16 cellular contexts compared by ENCODE assay signal in the genomic region with DNA sequence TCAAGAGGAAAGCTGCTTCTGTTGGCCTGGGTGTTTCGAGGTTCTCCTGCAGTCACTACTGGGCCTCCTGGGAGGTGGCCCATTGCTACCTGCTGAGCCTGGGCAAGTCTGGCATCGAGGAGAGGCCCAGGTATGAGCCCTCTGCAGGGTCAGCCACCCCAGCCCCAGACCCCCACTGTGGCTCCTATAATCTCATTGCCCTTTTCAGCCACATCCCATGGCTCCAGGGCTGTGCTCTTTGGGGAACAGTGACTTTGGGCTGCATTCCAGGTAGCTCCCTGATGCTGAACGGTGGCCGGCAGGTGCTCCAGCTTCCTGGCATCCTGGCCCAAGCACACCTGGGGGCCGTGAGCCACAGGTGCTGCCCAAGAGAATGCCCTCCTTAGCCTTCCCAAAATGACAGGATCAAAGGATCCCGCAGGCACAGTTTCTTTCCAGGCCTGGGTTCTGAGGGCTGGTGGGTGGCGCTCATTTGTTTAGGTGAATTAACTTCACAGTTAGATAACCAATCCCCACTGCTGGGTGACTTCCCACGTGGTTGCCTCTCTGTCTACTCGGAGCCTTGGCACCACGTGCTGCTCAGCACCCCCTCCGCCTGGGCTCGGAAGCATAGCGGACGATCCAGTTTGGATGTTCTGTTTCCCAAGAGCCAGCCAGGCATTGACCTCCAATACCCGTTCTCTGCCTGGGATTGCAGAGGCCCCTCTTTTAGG.
A peak's percentile ranks its signal among the peaks of the same experiment; 100 is the strongest.
DNase-seq lines count a peak whose midpoint lies in the region; ATAC-seq and TF ChIP-seq lines count a peak whose summit lies in the region.
"Had no signal": no experiment of that assay in that cellular context is flagged by ENCODE, and none has a peak within 500 bp of the region (broad histone marks: within the 10 kb centered on the region; RNA-seq: fewer than 3 reads in every experiment).

No MANE protein-coding gene starts in this region.

- intact Hi-C loops in ascending aorta (cut with DNase I): loop anchor here (2.0 kb wide), 1 partner anchor 13 kb away; no protein-coding TSS in a partner anchor

- H4K8ac ChIP-seq in mesenchymal stem cell (ENCODE audit: low read length): no peak overlapping the region

- H3K9me3 ChIP-seq in ascending aorta: no peaks in the 10 kb centered on the region
- H3K9me3 ChIP-seq in mesenchymal stem cell (ENCODE audit: control insufficient read depth, low read length): no peaks in the 10 kb centered on the region
- H3K9me3 ChIP-seq: spleen, transverse colon had no signal

- no peak for ATAC-seq in stimulated activated naive CD8-positive, alpha-beta T cell treated with anti-CD3 and anti-CD28 coated beads, Interleukin-15, Interleukin-2, amounts not matched to agents 100 U/mL and 50 U/mL, for 24 hours
- ATAC-seq in naive B cell (ENCODE audit: low read depth in 2 of 2): no peak
- ATAC-seq: HepG2 had no signal

- H3K36me3 Mint-ChIP-seq in stimulated activated naive CD8-positive, alpha-beta T cell treated with anti-CD3 and anti-CD28 coated beads, Interleukin-15, Interleukin-2, amounts not matched to agents 100 ng/mL and 50 ng/mL, for 24 hours (ENCODE audit: low read depth): peaks cover 18% of the 10 kb centered on the region
- peaks cover 5 to 9% of the 10 kb centered on the region in 2 donors for H3K36me3 Mint-ChIP-seq in naive B cell

- H3K18ac ChIP-seq in mesenchymal stem cell (ENCODE audit: low read depth in 1 of 2, low read length in 2 of 2): no peak overlapping the region

- no peak overlapping the region for H3K4me3 ChIP-seq in ascending aorta
- H3K4me3 ChIP-seq in mesenchymal stem cell (ENCODE audit: insufficient read depth in 1 of 2, low read depth in 1 of 2, low read length in 2 of 2): no peak overlapping the region
- H3K4me3 ChIP-seq: spleen, transverse colon had no signal

- no peak overlapping the region for H2BK120ac ChIP-seq in mesenchymal stem cell (ENCODE audit: low read depth, low read length)

- H3K79me1 ChIP-seq in mesenchymal stem cell (replicated peaks; ENCODE audit: low read length, poor library complexity, severe bottlenecking): peaks cover 4% of the 10 kb centered on the region

- no peak overlapping the region for H2BK5ac ChIP-seq in mesenchymal stem cell (ENCODE audit: low read depth, low read length, poor library complexity, severe bottlenecking)

- no peak overlapping the region for H4K91ac ChIP-seq in mesenchymal stem cell (ENCODE audit: low read length)

- no peak overlapping the region for H3K23ac ChIP-seq in mesenchymal stem cell (ENCODE audit: low read length in 2 of 2)

- no peak overlapping the region for H3K4me2 ChIP-seq in mesenchymal stem cell (ENCODE audit: low read length, poor library complexity, severe bottlenecking)

- H3K9ac ChIP-seq in mesenchymal stem cell (ENCODE audit: low read length): no peak overlapping the region

- no peak overlapping the region for H3K4ac ChIP-seq in mesenchymal stem cell (ENCODE audit: low read depth in 1 of 2, low read length in 2 of 2)

- H2AFZ ChIP-seq in mesenchymal stem cell (ENCODE audit: low read depth, low read length): no peak overlapping the region

- no peaks in the 10 kb centered on the region for H3K27me3 Mint-ChIP-seq in stimulated activated naive CD8-positive, alpha-beta T cell treated with anti-CD3 and anti-CD28 coated beads, Interleukin-15, Interleukin-2, amounts not matched to agents 100 ng/mL and 50 ng/mL, for 24 hours
- no peaks in the 10 kb centered on the region for H3K27me3 Mint-ChIP-seq in naive B cell

- peak overlapping the region; percentile 63 for H3K27ac Mint-ChIP-seq in stimulated activated naive CD8-positive, alpha-beta T cell treated with anti-CD3 and anti-CD28 coated beads, Interleukin-15, Interleukin-2, amounts not matched to agents 100 ng/mL and 50 ng/mL, for 24 hours
- peak overlapping the region in 4 of 6 donors; percentile 76 to 98 (median 92) for H3K27ac Mint-ChIP-seq in naive B cell

- H3K9me3 Mint-ChIP-seq in stimulated activated naive CD8-positive, alpha-beta T cell treated with anti-CD3 and anti-CD28 coated beads, Interleukin-15, Interleukin-2, amounts not matched to agents 100 ng/mL and 50 ng/mL, for 24 hours: no peaks in the 10 kb centered on the region
- no peaks in the 10 kb centered on the region for H3K9me3 Mint-ChIP-seq in naive B cell

- 91% methylated on average over 15 of the region's 15 CpGs for WGBS in mesenchymal stem cell

- H2BK15ac ChIP-seq in mesenchymal stem cell (ENCODE audit: low read depth, poor library complexity, severe bottlenecking): no peak overlapping the region

- H3K27ac ChIP-seq in ascending aorta (peak overlapping the region; percentile 86 to 93), mesenchymal stem cell (ENCODE audit: low read length, poor library complexity, severe bottlenecking) (no peak overlapping the region)

- TF ChIP-seq CTCF in ascending aorta (IDR thresholded peaks at IDR 0.05): no peak

- H3K4me1 ChIP-seq in ascending aorta (peaks cover 7 to 41% of the 10 kb centered on the region in 2 donors), mesenchymal stem cell (ENCODE audit: control insufficient read depth, insufficient read depth, low read depth, low read length) (peaks cover 19% of the 10 kb centered on the region)

- H3K4me1 Mint-ChIP-seq in stimulated activated naive CD8-positive, alpha-beta T cell treated with anti-CD3 and anti-CD28 coated beads, Interleukin-15, Interleukin-2, amounts not matched to agents 100 ng/mL and 50 ng/mL, for 24 hours (ENCODE audit: low read depth): peaks cover 48% of the 10 kb centered on the region
- peaks cover 17 to 35% (median 33%) of the 10 kb centered on the region in 3 donors for H3K4me1 Mint-ChIP-seq in naive B cell

- H3K27me3 ChIP-seq in ascending aorta: no peaks in the 10 kb centered on the region
- no peaks in the 10 kb centered on the region for H3K27me3 ChIP-seq in mesenchymal stem cell (ENCODE audit: control insufficient read depth in 1 of 2, insufficient read depth in 1 of 2, low read length in 2 of 2)
- H3K27me3 ChIP-seq: spleen, transverse colon had no signal

- no peak overlapping the region for H3K4me3 Mint-ChIP-seq in stimulated activated naive CD8-positive, alpha-beta T cell treated with anti-CD3 and anti-CD28 coated beads, Interleukin-15, Interleukin-2, amounts not matched to agents 100 ng/mL and 50 ng/mL, for 24 hours
- H3K4me3 Mint-ChIP-seq in naive B cell: peak overlapping the region in 2 of 8 donors; percentile 8 to 21

- H2BK12ac ChIP-seq in mesenchymal stem cell (ENCODE audit: low read length in 2 of 2): no peak overlapping the region

- no peak for DNase-seq in stimulated activated naive CD8-positive, alpha-beta T cell treated with anti-CD3 and anti-CD28 coated beads, Interleukin-15, Interleukin-2, amounts not matched to agents 100 U/mL and 50 U/mL, for 24 hours
- DNase-seq in ascending aorta (ENCODE audit: low spot score in 2 of 2): no peak
- no peak for DNase-seq in naive B cell
- no peak for DNase-seq in stimulated activated CD4-positive, alpha-beta T cell treated with anti-CD3 and anti-CD28 coated beads, Interleukin-2, amount 100 ng/mL, for 24 hours
- DNase-seq in glomerular visceral epithelial cell (ENCODE audit: extremely low spot score): no peak
- DNase-seq in SW 1271 (lab: John Stamatoyannopoulos, UW): no peak
- DNase-seq in mesenchymal stem cell: no peak
- DNase-seq: activated CD4-positive, alpha-beta T cell treated with anti-CD3 and anti-CD28 coated beads, Interleukin-2, amount 50 U/mL, for 4 hours; aorta; EL; hippocampal formation; NCI-H1930; spleen; transverse colon had no signal

- no peak overlapping the region for H3K14ac ChIP-seq in mesenchymal stem cell (ENCODE audit: low read length in 2 of 2)

- H3K36me3 ChIP-seq in ascending aorta: peaks cover 43 to 70% of the 10 kb centered on the region in 2 donors
- peaks cover 69 to 80% of the 10 kb centered on the region in 2 experiments for H3K36me3 ChIP-seq in mesenchymal stem cell (ENCODE audit: control insufficient read depth in 1 of 2, insufficient read depth in 2 of 2, low read depth in 1 of 2, low read length in 2 of 2)

- no peak overlapping the region for H2AK5ac ChIP-seq in mesenchymal stem cell (ENCODE audit: low read length, severe bottlenecking)
